Comparison of ENCODE assay signal across 33 cellular contexts in genomic region chr10:50862719-50863118, GRCh38. TPM values are rescaled to one million over a fixed set of nuclear protein-coding genes. Genes with fewer than 3 reads are reported as not detected.
"Had no signal": no experiment of that assay in that cellular context is flagged by ENCODE, and none has a peak within 500 bp of the region (broad histone marks: within the 10 kb centered on the region; RNA-seq: fewer than 3 reads in every experiment).

No MANE protein-coding gene starts in this region.

- H3K4me3 Mint-ChIP-seq: stimulated activated effector memory CD8-positive, alpha-beta T cell treated with anti-CD3 and anti-CD28 coated beads, Interleukin-12 subunit alpha, Interleukin-12 subunit beta, amount 100 ng/mL, for 72 hours; stimulated activated memory B cell treated with anti-CD40 and anti-IgM and Interleukin-4, amounts not matched to agents 10 μg/mL and 1 μg/mL and 100 μg/mL, for 72 hours; stimulated activated naive B cell treated with anti-CD40 and anti-IgM and Interleukin-4, amounts not matched to agents 10 μg/mL and 1 μg/mL and 100 μg/mL, for 72 hours; stimulated activated naive CD8-positive, alpha-beta T cell treated with anti-CD3 and anti-CD28 coated beads, Interleukin-15, amount 100 ng/mL, for 72 hours; stimulated activated naive CD8-positive, alpha-beta T cell treated with anti-CD3 and anti-CD28 coated beads, Interleukin-15, Interleukin-2, amounts not matched to agents 100 ng/mL and 50 ng/mL, for 24 hours; type B pancreatic cell had no signal

- H3K9me3 ChIP-seq: stomach, suprapubic skin, testis, thoracic aorta, thyroid gland, tibial artery, tibial nerve, transverse colon, upper lobe of left lung, upper lobe of right lung, uterus, vagina had no signal

- H3K27ac ChIP-seq: stomach, suprapubic skin, testis, thoracic aorta, thyroid gland, tibial artery, tibial nerve, transverse colon, upper lobe of left lung, upper lobe of right lung, uterus, vagina had no signal

- H3K4me3 ChIP-seq: stomach, suprapubic skin, testis, thoracic aorta, thyroid gland, tibial artery, tibial nerve, transverse colon, upper lobe of left lung, upper lobe of right lung, uterus, vagina had no signal

- DNase-seq: stimulated activated CD4-positive, alpha-beta T cell treated with anti-CD3 and anti-CD28 coated beads, Interleukin-2, amount 100 ng/mL, for 48 hours; stimulated activated CD4-positive, alpha-beta T cell treated with anti-CD3 and anti-CD28 coated beads, Interleukin-4, amount 100 ng/mL, for 1 hour; stimulated activated CD4-positive, alpha-beta T cell treated with anti-CD3 and anti-CD28 coated beads, Interleukin-4, amount 100 ng/mL, for 24 hours; stimulated activated CD4-positive, alpha-beta T cell treated with anti-CD3 and anti-CD28 coated beads, Interleukin-4, amount 100 ng/mL, for 4 hours; stimulated activated CD8-positive, alpha-beta memory T cell treated with anti-CD3 and anti-CD28 coated beads, Interleukin-4, amount 100 ng/mL, for 48 hours; stimulated activated naive B cell treated with anti-CD40 and anti-IgM and Interleukin-4, amounts not matched to agents 10 μg/mL and 1 μg/mL and 100 μg/mL, for 72 hours; stimulated activated naive CD4-positive, alpha-beta T cell; stimulated activated naive CD4-positive, alpha-beta T cell treated with Interleukin-2 at 50 U/mL for 16 hours; stimulated activated naive CD8-positive, alpha-beta T cell treated with anti-CD3 and anti-CD28 coated beads, Interleukin-15, amount 100 ng/mL, for 72 hours; stimulated activated naive CD8-positive, alpha-beta T cell treated with anti-CD3 and anti-CD28 coated beads, Interleukin-15, Interleukin-2, amounts not matched to agents 100 U/mL and 50 U/mL, for 24 hours; stomach; substantia nigra; testis; thyroid gland; tibial artery; transverse colon; trophoblast cell; upper lobe of left lung; upper lobe of right lung; uterus had no signal

- H3K27me3 Mint-ChIP-seq: type B pancreatic cell had no signal

- H3K27me3 ChIP-seq: testis, thyroid gland, tibial nerve, transverse colon, upper lobe of left lung, uterus, vagina had no signal

- ATAC-seq: stimulated activated effector memory CD8-positive, alpha-beta T cell treated with anti-CD3 and anti-CD28 coated beads, Interleukin-12 subunit alpha, Interleukin-12 subunit beta, amount 100 ng/mL, for 72 hours; stimulated activated memory B cell treated with anti-CD40 and anti-IgM and Interleukin-4, amounts not matched to agents 10 μg/mL and 1 μg/mL and 100 μg/mL, for 72 hours; stimulated activated naive B cell treated with anti-CD40 and anti-IgM and Interleukin-4, amounts not matched to agents 10 μg/mL and 1 μg/mL and 100 μg/mL, for 72 hours; stimulated activated naive CD8-positive, alpha-beta T cell treated with anti-CD3 and anti-CD28 coated beads, Interleukin-15, amount 100 ng/mL, for 72 hours; stimulated activated naive CD8-positive, alpha-beta T cell treated with anti-CD3 and anti-CD28 coated beads, Interleukin-15, Interleukin-2, amounts not matched to agents 100 U/mL and 50 U/mL, for 24 hours; upper lobe of right lung had no signal

- FAIRE-seq: urothelium cell line had no signal

- H3K4me1 Mint-ChIP-seq: stimulated activated effector memory CD8-positive, alpha-beta T cell treated with anti-CD3 and anti-CD28 coated beads, Interleukin-12 subunit alpha, Interleukin-12 subunit beta, amount 100 ng/mL, for 72 hours; stimulated activated memory B cell treated with anti-CD40 and anti-IgM and Interleukin-4, amounts not matched to agents 10 μg/mL and 1 μg/mL and 100 μg/mL, for 72 hours; stimulated activated naive B cell treated with anti-CD40 and anti-IgM and Interleukin-4, amounts not matched to agents 10 μg/mL and 1 μg/mL and 100 μg/mL, for 72 hours; stimulated activated naive CD8-positive, alpha-beta T cell treated with anti-CD3 and anti-CD28 coated beads, Interleukin-15, amount 100 ng/mL, for 72 hours had no signal

- H3K36me3 Mint-ChIP-seq: stimulated activated effector memory CD8-positive, alpha-beta T cell treated with anti-CD3 and anti-CD28 coated beads, Interleukin-12 subunit alpha, Interleukin-12 subunit beta, amount 100 ng/mL, for 72 hours; stimulated activated memory B cell treated with anti-CD40 and anti-IgM and Interleukin-4, amounts not matched to agents 10 μg/mL and 1 μg/mL and 100 μg/mL, for 72 hours; stimulated activated naive B cell treated with anti-CD40 and anti-IgM and Interleukin-4, amounts not matched to agents 10 μg/mL and 1 μg/mL and 100 μg/mL, for 72 hours; type B pancreatic cell had no signal

- H3K36me3 ChIP-seq: stomach, suprapubic skin, thoracic aorta, thyroid gland, tibial artery, tibial nerve, transverse colon, upper lobe of left lung, upper lobe of right lung, uterus, vagina had no signal

- H3K4me1 ChIP-seq: stomach, suprapubic skin, testis, thyroid gland, tibial artery, tibial nerve, transverse colon, upper lobe of left lung, upper lobe of right lung, uterus, vagina had no signal

- H3K9me3 Mint-ChIP-seq: stimulated activated effector memory CD8-positive, alpha-beta T cell treated with anti-CD3 and anti-CD28 coated beads, Interleukin-12 subunit alpha, Interleukin-12 subunit beta, amount 100 ng/mL, for 72 hours; stimulated activated memory B cell treated with anti-CD40 and anti-IgM and Interleukin-4, amounts not matched to agents 10 μg/mL and 1 μg/mL and 100 μg/mL, for 72 hours; stimulated activated naive B cell treated with anti-CD40 and anti-IgM and Interleukin-4, amounts not matched to agents 10 μg/mL and 1 μg/mL and 100 μg/mL, for 72 hours; stimulated activated naive CD8-positive, alpha-beta T cell treated with anti-CD3 and anti-CD28 coated beads, Interleukin-15, amount 100 ng/mL, for 72 hours; stimulated activated naive CD8-positive, alpha-beta T cell treated with anti-CD3 and anti-CD28 coated beads, Interleukin-15, Interleukin-2, amounts not matched to agents 100 ng/mL and 50 ng/mL, for 24 hours; type B pancreatic cell had no signal

- H3K27ac Mint-ChIP-seq: stimulated activated effector memory CD8-positive, alpha-beta T cell treated with anti-CD3 and anti-CD28 coated beads, Interleukin-12 subunit alpha, Interleukin-12 subunit beta, amount 100 ng/mL, for 72 hours; stimulated activated memory B cell treated with anti-CD40 and anti-IgM and Interleukin-4, amounts not matched to agents 10 μg/mL and 1 μg/mL and 100 μg/mL, for 72 hours; stimulated activated naive B cell treated with anti-CD40 and anti-IgM and Interleukin-4, amounts not matched to agents 10 μg/mL and 1 μg/mL and 100 μg/mL, for 72 hours; stimulated activated naive CD8-positive, alpha-beta T cell treated with anti-CD3 and anti-CD28 coated beads, Interleukin-15, amount 100 ng/mL, for 72 hours; stimulated activated naive CD8-positive, alpha-beta T cell treated with anti-CD3 and anti-CD28 coated beads, Interleukin-15, Interleukin-2, amounts not matched to agents 100 ng/mL and 50 ng/mL, for 24 hours; type B pancreatic cell had no signal

RNA-seq across cellular contexts. Expression of gene A1CF, which starts 22.7 kb away (rescaled TPM):
- total RNA-seq: subcutaneous adipose tissue, temporal lobe, testis, thoracic aorta, thyroid gland, tibial nerve, upper lobe of right lung, ureter, urinary bladder, vagina had no signal
